ENCODE assay signal across 12 cellular contexts in genomic region chr17:1006054-1006453, GRCh38. TPM values are rescaled to one million over a fixed set of nuclear protein-coding genes. Genes with fewer than 3 reads are reported as not detected.
DNase-seq lines count a peak whose midpoint lies in the region; ATAC-seq, FAIRE-seq and TF ChIP-seq lines count a peak whose summit lies in the region.
"Had no signal": no experiment of that assay in that cellular context is flagged by ENCODE, and none has a peak within 500 bp of the region (broad histone marks: within the 10 kb centered on the region; RNA-seq: fewer than 3 reads in every experiment).

No MANE protein-coding gene starts in this region.

- peaks cover 62% of the 10 kb centered on the region for H4K20me1 ChIP-seq in astrocyte (ENCODE audit: insufficient read depth, low read length)

- H3K4me1 Mint-ChIP-seq in astrocyte (ENCODE audit: low read depth, unreplicated experiment): peaks cover 19% of the 10 kb centered on the region

- no peaks in the 10 kb centered on the region for H3K27me3 Mint-ChIP-seq in astrocyte (ENCODE audit: low read depth, unreplicated experiment)
- H3K27me3 Mint-ChIP-seq: activated naive CD8-positive, alpha-beta T cell treated with anti-CD3 and anti-CD28 coated beads, Interleukin-2, amount 10 ng/mL, durations not matched to agents 7 days and 5 days had no signal

- ATAC-seq in left colon (peak; percentile 68), HG03469 (IDR thresholded peaks at IDR 0.05; ENCODE audit: unreplicated experiment) (no peak)

- H3K27me3 ChIP-seq in astrocyte (ENCODE audit: insufficient read depth, low read length): no peaks in the 10 kb centered on the region
- H3K27me3 ChIP-seq in stomach: no peaks in the 10 kb centered on the region
- H3K27me3 ChIP-seq: right lobe of liver had no signal

- no peaks in the 10 kb centered on the region for H3K9me3 Mint-ChIP-seq in astrocyte (ENCODE audit: unreplicated experiment)
- H3K9me3 Mint-ChIP-seq: activated naive CD8-positive, alpha-beta T cell treated with anti-CD3 and anti-CD28 coated beads, Interleukin-2, amount 10 ng/mL, durations not matched to agents 7 days and 5 days had no signal

- no peak for TF ChIP-seq POLR2A in stomach (IDR thresholded peaks at IDR 0.05)
- TF ChIP-seq POLR2A in GM12892 (IDR thresholded peaks at IDR 0.05; ENCODE audit: low read depth, low read length): no peak

- H3K4me3 ChIP-seq in LNCaP clone FGC (ENCODE audit: low read depth, low read length) (peak overlapping the region; percentile 41), astrocyte (ENCODE audit: insufficient read depth, low read depth, low read length) (no peak overlapping the region), stomach (peak overlapping the region; percentile 16 to 25 (median 20))
- H3K4me3 ChIP-seq: right lobe of liver had no signal

- intact Hi-C loops in left colon (cut with DNase I, micrococcal nuclease): no loop called here
- intact Hi-C loops in stomach (cut with DNase I; ENCODE audit: low total_unique reads): loop anchor here (10.0 kb wide), 1 partner anchor 49 kb away; no protein-coding TSS in a partner anchor
- intact Hi-C loops in head of caudate nucleus (cut with DNase I): no loop called here

- peak overlapping the region; percentile 24 for H3K9ac ChIP-seq in astrocyte (ENCODE audit: low read length)

- H3K9me3 ChIP-seq in astrocyte (ENCODE audit: insufficient read depth, low read depth, low read length): no peaks in the 10 kb centered on the region
- no peaks in the 10 kb centered on the region for H3K9me3 ChIP-seq in stomach
- H3K9me3 ChIP-seq: right lobe of liver had no signal

- WGBS in stomach, 5 donors: 28 to 51% (median 35%) methylated on average over 11 to 16 of the region's 16 CpGs

- H3K4me1 ChIP-seq in astrocyte (ENCODE audit: insufficient read depth, low read length) (peaks cover 42% of the 10 kb centered on the region), stomach (peaks cover 54 to 86% (median 72%) of the 10 kb centered on the region in 4 donors)

- peaks cover 21% of the 10 kb centered on the region for H3K36me3 Mint-ChIP-seq in astrocyte (ENCODE audit: low read depth, unreplicated experiment)

- H3K27ac Mint-ChIP-seq in astrocyte (ENCODE audit: unreplicated experiment): no peak overlapping the region

- H3K27ac ChIP-seq in astrocyte (ENCODE audit: low read depth, low read length) (no peak overlapping the region), stomach (peak overlapping the region; percentile 86 to 91 (median 89))
- H3K27ac ChIP-seq: right lobe of liver had no signal

- peak overlapping the region; percentile 57 for H3K4me2 ChIP-seq in astrocyte (ENCODE audit: low read length)

- H3K4me3 Mint-ChIP-seq in astrocyte (ENCODE audit: unreplicated experiment): no peak overlapping the region
- H3K4me3 Mint-ChIP-seq: activated naive CD8-positive, alpha-beta T cell treated with anti-CD3 and anti-CD28 coated beads, Interleukin-2, amount 10 ng/mL, durations not matched to agents 7 days and 5 days had no signal

- no peak for FAIRE-seq in astrocyte (lab: Jason Lieb, UNC)
- no peak for FAIRE-seq in GM12892 (lab: Jason Lieb, UNC)

- no peak for TF ChIP-seq CTCF in LNCaP clone FGC (IDR thresholded peaks at IDR 0.05; ENCODE audit: control insufficient read depth, extremely low read depth, insufficient read depth)
- TF ChIP-seq CTCF in astrocyte (IDR thresholded peaks at IDR 0.05; ENCODE audit: insufficient read depth, low read depth, low read length): no peak
- no peak for TF ChIP-seq CTCF in stomach (IDR thresholded peaks at IDR 0.05)

- H3K36me3 ChIP-seq in astrocyte (ENCODE audit: insufficient read depth, low read length) (peaks cover 9% of the 10 kb centered on the region), stomach (peaks cover 48 to 97% (median 93%) of the 10 kb centered on the region in 4 donors)

- DNase-seq in LNCaP clone FGC (ENCODE audit: low read depth): no peak
- no peak for DNase-seq in astrocyte (ENCODE audit: low read depth)
- DNase-seq in left colon: peak in 1 of 2 donors; percentile 62
- DNase-seq in stomach: peak; percentile 87
- DNase-seq in GM12892 (ENCODE audit: insufficient read length): no peak
- no peak for DNase-seq in head of caudate nucleus
- DNase-seq in stimulated activated CD4-positive, alpha-beta T cell treated with anti-CD3 and anti-CD28 coated beads, Interleukin-15, amount 100 ng/mL, for 24 hours: no peak
- DNase-seq: activated CD4-positive, alpha-beta T cell treated with anti-CD3 and anti-CD28 coated beads, Interleukin-2, amount 50 U/mL, for 1 hour; activated naive CD8-positive, alpha-beta T cell treated with anti-CD3 and anti-CD28 coated beads, Interleukin-2, amount 10 ng/mL, durations not matched to agents 7 days and 5 days; right lobe of liver; SHP77 treated with DMSO at 0.1 percent for 48 hours had no signal

- no peak overlapping the region for H2AFZ ChIP-seq in astrocyte (ENCODE audit: low read depth, low read length)

- H3K79me2 ChIP-seq in astrocyte (ENCODE audit: insufficient read depth, low read length): no peaks in the 10 kb centered on the region

- no peak for TF ChIP-seq EP300 in stomach (IDR thresholded peaks at IDR 0.05)

RNA-seq across cellular contexts. Expression of gene TIMM22, which starts 9.1 kb away (rescaled TPM):
- 20.0 and 20.3 TPM in 2 replicates for total RNA-seq in astrocyte
- total RNA-seq in left colon: 1 to 10 TPM; 8.2 to 9.0 TPM
- 10 to 100 TPM in 2 of 5 donors, 1 to 10 TPM in 2, under 1 TPM in 1; 0.29 to 22.6 (median 8.9) TPM for total RNA-seq in stomach
- polyA plus RNA-seq in stomach: 1 to 10 TPM; 7.3 to 9.5 (median 8.6) TPM
- 7.4 TPM for polyA plus RNA-seq in GM12892 (2012; ENCODE audit: missing spikeins)

RNA-seq across cellular contexts. Expression of gene NXN, which starts 26.5 kb away (rescaled TPM):
- 104 and 106 TPM in 2 replicates for total RNA-seq in astrocyte
- total RNA-seq in left colon: 10 to 100 TPM in 1 of 2 donors, 1 to 10 TPM in 1; 3.9 to 14.5 TPM
- 10 to 100 TPM; 21.0 to 47.8 (median 26.9) TPM for total RNA-seq in stomach
- 10 to 100 TPM; 17.9 to 33.8 (median 23.2) TPM for polyA plus RNA-seq in stomach
- polyA plus RNA-seq in GM12892 (2012; ENCODE audit: missing spikeins): 2.0 TPM
